Comparison of ENCODE assay signal across 8 cellular contexts in the genomic region with DNA sequence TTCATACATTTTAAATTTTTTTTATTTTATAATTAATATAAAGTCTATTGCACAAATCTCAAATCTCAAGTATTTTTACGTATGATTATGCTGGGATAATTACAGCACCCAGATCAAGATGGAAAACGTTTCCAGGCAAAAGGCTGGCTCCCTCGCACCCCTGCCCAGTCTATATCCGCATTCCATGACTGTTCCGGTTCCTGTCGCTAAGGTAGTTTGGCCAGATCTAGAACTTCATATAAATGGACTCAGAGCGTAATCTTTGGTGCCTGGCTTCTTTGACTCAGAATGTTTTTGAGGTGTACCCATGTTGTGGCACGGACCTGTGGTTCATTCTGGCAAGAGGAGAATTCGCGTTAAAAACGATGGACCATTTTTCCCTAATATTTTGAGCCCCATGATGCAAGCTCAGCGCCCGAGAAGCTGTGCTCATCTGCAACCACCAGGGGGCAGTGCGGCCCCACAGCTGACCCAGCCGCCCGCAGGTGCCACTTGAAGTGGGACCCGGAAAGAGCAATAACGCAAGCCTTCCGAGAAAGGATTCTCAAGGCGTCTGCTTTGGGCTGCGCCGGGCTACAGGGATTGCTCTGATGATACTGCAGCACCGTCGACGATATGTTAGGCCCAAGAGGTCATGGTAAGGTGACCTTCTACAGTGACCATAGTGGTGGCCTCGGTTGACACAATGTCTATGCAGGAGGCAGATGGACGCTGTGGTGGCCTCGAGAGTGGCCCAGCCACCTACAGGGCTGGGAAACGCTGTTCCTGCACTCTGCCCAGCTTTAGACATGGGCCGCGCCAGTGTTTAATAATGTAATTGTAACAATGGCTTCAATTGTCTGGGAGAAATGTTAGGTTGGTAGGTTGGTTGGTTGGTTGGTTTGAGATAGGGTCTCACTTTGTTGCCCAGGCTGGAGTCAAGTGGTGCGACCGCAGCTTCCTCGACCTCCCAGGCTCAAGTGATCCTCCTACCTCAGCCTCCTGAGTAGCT.
DNase-seq lines count a peak whose midpoint lies in the region; ATAC-seq and TF ChIP-seq lines count a peak whose summit lies in the region.

No MANE protein-coding gene starts in this region.

- H3K36me3 ChIP-seq in DND-41 (ENCODE audit: insufficient read depth, low read length), result no peaks in the 10 kb centered on the region
- H3K36me3 ChIP-seq in Peyer's patch, result no peaks in the 10 kb centered on the region

- H3K27ac Mint-ChIP-seq in activated T-cell treated with anti-CD3 and anti-CD28 coated beads, Interleukin-2, amount 50 U/mL, for 72 hours, result no peak overlapping the region
- H3K27ac Mint-ChIP-seq in neural crest cell (ENCODE audit: unreplicated experiment), result no peak overlapping the region
- peak overlapping the region; percentile 74 to 82 for H3K27ac Mint-ChIP-seq in stimulated activated naive CD8-positive, alpha-beta T cell treated with anti-CD3 and anti-CD28 coated beads, Interleukin-15, amount 100 ng/mL, for 72 hours

- no peak overlapping the region for H3K27ac ChIP-seq in DND-41 (ENCODE audit: low read length)
- H3K27ac ChIP-seq in Peyer's patch, result no peak overlapping the region

- H3K9ac ChIP-seq in DND-41 (ENCODE audit: low read depth, low read length), result no peak overlapping the region

- H2AFZ ChIP-seq in DND-41 (ENCODE audit: low read depth, low read length), result peak overlapping the region; percentile 62

- peak overlapping the region; percentile 48 for H3K4me2 ChIP-seq in DND-41 (ENCODE audit: insufficient read depth, low read length)

- ATAC-seq in DND-41 (ENCODE audit: insufficient read depth, low read depth), result peak; percentile 94
- peak; percentile 55 to 65 for ATAC-seq in activated T-cell treated with anti-CD3 and anti-CD28 coated beads, Interleukin-2, amount 50 U/mL, for 72 hours (replicated peaks in 1 of 2)
- peak; percentile 79 for ATAC-seq in stimulated activated naive CD8-positive, alpha-beta T cell treated with anti-CD3 and anti-CD28 coated beads, Interleukin-15, amount 100 ng/mL, for 72 hours
- ATAC-seq in GM21737 (IDR thresholded peaks at IDR 0.05; ENCODE audit: unreplicated experiment), result no peak

- peaks cover 6% of the 10 kb centered on the region for H3K27me3 Mint-ChIP-seq in activated T-cell treated with anti-CD3 and anti-CD28 coated beads, Interleukin-2, amount 50 U/mL, for 72 hours (ENCODE audit: low read depth)
- H3K27me3 Mint-ChIP-seq in neural crest cell (ENCODE audit: low read depth), result peaks cover 3% of the 10 kb centered on the region
- H3K27me3 Mint-ChIP-seq in stimulated activated naive CD8-positive, alpha-beta T cell treated with anti-CD3 and anti-CD28 coated beads, Interleukin-15, amount 100 ng/mL, for 72 hours, result peaks cover 7% of the 10 kb centered on the region

- peaks cover 4% of the 10 kb centered on the region for H3K4me1 ChIP-seq in DND-41 (ENCODE audit: insufficient read depth, low read length)
- peaks cover 0 to 4% (median 0%) of the 10 kb centered on the region in 4 donors for H3K4me1 ChIP-seq in Peyer's patch

- H3K4me3 Mint-ChIP-seq in activated T-cell treated with anti-CD3 and anti-CD28 coated beads, Interleukin-2, amount 50 U/mL, for 72 hours, result peak overlapping the region; percentile 43 to 48
- H3K4me3 Mint-ChIP-seq in neural crest cell, result no peak overlapping the region
- H3K4me3 Mint-ChIP-seq in stimulated activated naive CD8-positive, alpha-beta T cell treated with anti-CD3 and anti-CD28 coated beads, Interleukin-15, amount 100 ng/mL, for 72 hours, result peak overlapping the region in 1 of 2 donors; percentile 59

- H3K9me3 ChIP-seq in DND-41 (ENCODE audit: insufficient read depth, low read length, severe bottlenecking), result no peaks in the 10 kb centered on the region
- H3K9me3 ChIP-seq in Peyer's patch, result no peaks in the 10 kb centered on the region

- TF ChIP-seq POLR2A in Peyer's patch (IDR thresholded peaks at IDR 0.05), result no peak

- no peaks in the 10 kb centered on the region for H3K9me3 Mint-ChIP-seq in activated T-cell treated with anti-CD3 and anti-CD28 coated beads, Interleukin-2, amount 50 U/mL, for 72 hours
- peaks cover 3% of the 10 kb centered on the region for H3K9me3 Mint-ChIP-seq in neural crest cell
- H3K9me3 Mint-ChIP-seq in stimulated activated naive CD8-positive, alpha-beta T cell treated with anti-CD3 and anti-CD28 coated beads, Interleukin-15, amount 100 ng/mL, for 72 hours, result no peaks in the 10 kb centered on the region

- no peaks in the 10 kb centered on the region for H4K20me1 ChIP-seq in DND-41 (ENCODE audit: insufficient read depth, low read length)

- H3K27me3 ChIP-seq in DND-41 (ENCODE audit: insufficient read depth, low read length, poor library complexity) (no peaks in the 10 kb centered on the region), Peyer's patch (no peaks in the 10 kb centered on the region)

- peak; percentile 97 for TF ChIP-seq CTCF in DND-41 (IDR thresholded peaks at IDR 0.05; ENCODE audit: borderline replicate concordance, extremely low read depth, low read length, poor library complexity, severe bottlenecking)
- peak; percentile 85 to 98 (median 90) for TF ChIP-seq CTCF in Peyer's patch (IDR thresholded peaks at IDR 0.05)
- peak; percentile 96 for TF ChIP-seq CTCF in neural crest cell (conservative IDR thresholded peaks at IDR 0.05)

- no peaks in the 10 kb centered on the region for H3K36me3 Mint-ChIP-seq in activated T-cell treated with anti-CD3 and anti-CD28 coated beads, Interleukin-2, amount 50 U/mL, for 72 hours (ENCODE audit: insufficient read depth in 2 of 2)
- H3K36me3 Mint-ChIP-seq in neural crest cell (ENCODE audit: low read depth), result no peaks in the 10 kb centered on the region

- no peaks in the 10 kb centered on the region for H3K79me2 ChIP-seq in DND-41 (ENCODE audit: insufficient read depth, low read length)

- peaks cover 25% of the 10 kb centered on the region for H3K4me1 Mint-ChIP-seq in activated T-cell treated with anti-CD3 and anti-CD28 coated beads, Interleukin-2, amount 50 U/mL, for 72 hours (ENCODE audit: low read depth)
- H3K4me1 Mint-ChIP-seq in neural crest cell, result peaks cover 7% of the 10 kb centered on the region
- peaks cover 23% of the 10 kb centered on the region for H3K4me1 Mint-ChIP-seq in stimulated activated naive CD8-positive, alpha-beta T cell treated with anti-CD3 and anti-CD28 coated beads, Interleukin-15, amount 100 ng/mL, for 72 hours

- H3K4me3 ChIP-seq in DND-41 (ENCODE audit: low read depth in 1 of 2, low read length in 2 of 2) (no peak overlapping the region), Peyer's patch (peak overlapping the region in 1 of 4 donors; percentile 5)

- peak; percentile 82 for DNase-seq in DND-41
- peak; percentile 60 for DNase-seq in HT1080 (ENCODE audit: low read depth)
- peak; percentile 63 to 86 (median 78) for DNase-seq in Peyer's patch
- peak; percentile 79 to 85 for DNase-seq in activated T-cell treated with anti-CD3 and anti-CD28 coated beads, Interleukin-2, amount 50 U/mL, for 72 hours
- DNase-seq in fibroblast of peridontal ligament (ENCODE audit: extremely low read depth), result peak; percentile 59
- DNase-seq in neural crest cell (ENCODE audit: low read depth, low spot score), result peak; percentile 81
- DNase-seq in stimulated activated naive CD8-positive, alpha-beta T cell treated with anti-CD3 and anti-CD28 coated beads, Interleukin-15, amount 100 ng/mL, for 72 hours, result peak; percentile 77 to 81

Comparison
In these comparisons a context has a peak if more than half of its experiments do, and no peak if none do; other contexts are left out.
1. H3K27ac Mint-ChIP-seq: peak in stimulated activated naive CD8-positive, alpha-beta T cell treated with anti-CD3 and anti-CD28 coated beads, Interleukin-15, amount 100 ng/mL, for 72 hours (2 of 2); none in activated T-cell treated with anti-CD3 and anti-CD28 coated beads, Interleukin-2, amount 50 U/mL, for 72 hours (single experiment) and neural crest cell (single experiment).
2. Peak in every context shown above with its lines, with median percentiles within 50 percentile points of each other: DNase-seq and CTCF ChIP-seq.